ENCODE assay signal across 16 cellular contexts in the genomic region with DNA sequence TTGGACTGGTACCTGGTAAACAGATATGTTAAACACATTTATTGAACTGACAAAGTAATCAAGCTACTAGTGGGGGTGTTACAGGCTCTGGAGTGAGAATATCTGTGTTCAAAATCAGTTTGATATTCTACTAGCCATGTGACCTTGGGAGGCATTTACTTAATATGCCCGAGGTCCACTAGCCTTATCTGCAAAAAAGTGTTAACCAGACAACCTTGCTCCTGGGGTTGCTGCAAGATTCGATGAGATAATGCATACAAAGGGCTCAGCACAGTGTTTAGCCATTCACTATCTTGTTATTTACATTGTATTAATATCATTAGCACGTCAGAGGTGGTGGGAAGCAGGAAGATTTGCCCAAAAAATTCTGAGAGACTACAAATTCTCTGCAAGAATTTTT.
DNase-seq lines count a peak whose midpoint lies in the region; ATAC-seq, FAIRE-seq and TF ChIP-seq lines count a peak whose summit lies in the region.
"Had no signal": no experiment of that assay in that cellular context is flagged by ENCODE, and none has a peak within 500 bp of the region (broad histone marks: within the 10 kb centered on the region; RNA-seq: fewer than 3 reads in every experiment).

No MANE protein-coding gene starts in this region.

- H3K9me3 Mint-ChIP-seq in chondrocyte (ENCODE audit: low read depth) (no peaks in the 10 kb centered on the region), type B pancreatic cell (no peaks in the 10 kb centered on the region)
- H3K9me3 Mint-ChIP-seq: CD4-positive, alpha-beta T cell had no signal

- H3K4me3 ChIP-seq in left ventricle myocardium inferior, result no peak overlapping the region
- H3K4me3 ChIP-seq in right lobe of liver, result no peak overlapping the region
- H3K4me3 ChIP-seq in aorta (ENCODE audit: low read length in 2 of 2), result no peak overlapping the region
- H3K4me3 ChIP-seq: HAP-1 had no signal

- H3K36me3 ChIP-seq in left ventricle myocardium inferior (no peaks in the 10 kb centered on the region), right lobe of liver (no peaks in the 10 kb centered on the region), aorta (ENCODE audit: control insufficient read depth in 1 of 2, insufficient read depth in 2 of 2, low read length in 1 of 2) (no peaks in the 10 kb centered on the region)
- H3K36me3 ChIP-seq: HAP-1 had no signal

- DNase-seq in left ventricle myocardium inferior (no peak), Right ventricle myocardium inferior (ENCODE audit: missing footprints) (no peak), chondrocyte (ENCODE audit: low spot score) (no peak), right lobe of liver (no peak), aorta (no peak), type B pancreatic cell (ENCODE audit: extremely low spot score, unreplicated experiment) (no peak), GM12892 (ENCODE audit: insufficient read length) (no peak)
- DNase-seq: C1 segment of cervical spinal cord; CD4-positive, alpha-beta T cell; DND-41; GDM1 had no signal

- TF ChIP-seq POLR2A in right lobe of liver (IDR thresholded peaks at IDR 0.05) (no peak), GM12892 (IDR thresholded peaks at IDR 0.05; ENCODE audit: low read depth, low read length) (no peak)

- TF ChIP-seq CTCF in left ventricle myocardium inferior (IDR thresholded peaks at IDR 0.05; ENCODE audit: borderline replicate concordance) (no peak), chondrocyte (IDR thresholded peaks at IDR 0.05) (no peak), right lobe of liver (IDR thresholded peaks at IDR 0.05) (no peak), type B pancreatic cell (conservative IDR thresholded peaks at IDR 0.05) (no peak)

- FAIRE-seq in GM12892 (lab: Jason Lieb, UNC), result no peak
- FAIRE-seq: H1 had no signal

- ATAC-seq in Right ventricle myocardium inferior, result no peak
- peak; percentile 28 to 69 (median 64) for ATAC-seq in right lobe of liver
- ATAC-seq in aorta (ENCODE audit: low FRiP score), result no peak
- ATAC-seq in HG03108 (IDR thresholded peaks at IDR 0.05; ENCODE audit: unreplicated experiment), result no peak

- intact Hi-C loops in left ventricle myocardium inferior (cut with micrococcal nuclease) (no loop called here), Right ventricle myocardium inferior (cut with DNase I) (no loop called here), right lobe of liver (cut with DNase I) (no loop called here), aorta (cut with DNase I) (no loop called here)

- no peaks in the 10 kb centered on the region for H3K27me3 ChIP-seq in left ventricle myocardium inferior (ENCODE audit: low read depth)
- no peaks in the 10 kb centered on the region for H3K27me3 ChIP-seq in right lobe of liver
- H3K27me3 ChIP-seq in aorta (ENCODE audit: control insufficient read depth in 1 of 2, insufficient read depth in 2 of 2, low read length in 1 of 2), result no peaks in the 10 kb centered on the region

- H3K27ac ChIP-seq in left ventricle myocardium inferior (replicated peaks) (peak overlapping the region; percentile 37), right lobe of liver (no peak overlapping the region), aorta (ENCODE audit: low read depth in 1 of 2, low read length in 2 of 2) (no peak overlapping the region)
- H3K27ac ChIP-seq: HL-60 had no signal

- H3K27me3 Mint-ChIP-seq in chondrocyte (ENCODE audit: low read depth), result no peaks in the 10 kb centered on the region
- no peaks in the 10 kb centered on the region for H3K27me3 Mint-ChIP-seq in type B pancreatic cell
- H3K27me3 Mint-ChIP-seq: B cell; CD4-positive, alpha-beta T cell had no signal

- H3K4me3 Mint-ChIP-seq in chondrocyte (ENCODE audit: unreplicated experiment) (no peak overlapping the region), type B pancreatic cell (no peak overlapping the region)
- H3K4me3 Mint-ChIP-seq: B cell; CD4-positive, alpha-beta T cell had no signal

- H3K27ac Mint-ChIP-seq in chondrocyte (ENCODE audit: unreplicated experiment) (peak overlapping the region; percentile 36), type B pancreatic cell (no peak overlapping the region)
- H3K27ac Mint-ChIP-seq: B cell; CD4-positive, alpha-beta T cell had no signal

- H3K9me3 ChIP-seq in left ventricle myocardium inferior (replicated peaks), result no peaks in the 10 kb centered on the region
- H3K9me3 ChIP-seq in right lobe of liver, result no peaks in the 10 kb centered on the region
- no peaks in the 10 kb centered on the region for H3K9me3 ChIP-seq in aorta (ENCODE audit: control insufficient read depth, low read length)
- H3K9me3 ChIP-seq: HAP-1 had no signal

- WGBS in right lobe of liver (ENCODE audit: insufficient coverage, low coverage, low lambda C conversion rate, missing lambda C conversion rate), result 8% methylated on average over 3 of the region's 3 CpGs
- WGBS in aorta, 2 donors, result 46 to 61% methylated on average over 3 of the region's 3 CpGs

- peaks cover 2% of the 10 kb centered on the region for H3K36me3 Mint-ChIP-seq in chondrocyte (ENCODE audit: low read depth)
- peaks cover 4% of the 10 kb centered on the region for H3K36me3 Mint-ChIP-seq in type B pancreatic cell

- peaks cover 85% of the 10 kb centered on the region for H3K4me1 ChIP-seq in left ventricle myocardium inferior
- peaks cover 0 to 26% (median 7%) of the 10 kb centered on the region in 4 donors for H3K4me1 ChIP-seq in right lobe of liver
- H3K4me1 ChIP-seq in aorta (ENCODE audit: control insufficient read depth in 1 of 2, insufficient read depth in 2 of 2, low read length in 2 of 2), result no peaks in the 10 kb centered on the region

- H3K4me1 Mint-ChIP-seq in chondrocyte (ENCODE audit: low read depth) (peaks cover 74% of the 10 kb centered on the region), type B pancreatic cell (ENCODE audit: unreplicated experiment) (peaks cover 41% of the 10 kb centered on the region)
- H3K4me1 Mint-ChIP-seq: B cell had no signal

Comparison
In these comparisons a context has a peak if more than half of its experiments do, and no peak if none do; other contexts are left out.
1. ATAC-seq: peak in right lobe of liver (4 of 4); none in Right ventricle myocardium inferior (single experiment), aorta (single experiment) and HG03108 (single experiment).